ENCODE assay signal across 19 cellular contexts in the genomic region with DNA sequence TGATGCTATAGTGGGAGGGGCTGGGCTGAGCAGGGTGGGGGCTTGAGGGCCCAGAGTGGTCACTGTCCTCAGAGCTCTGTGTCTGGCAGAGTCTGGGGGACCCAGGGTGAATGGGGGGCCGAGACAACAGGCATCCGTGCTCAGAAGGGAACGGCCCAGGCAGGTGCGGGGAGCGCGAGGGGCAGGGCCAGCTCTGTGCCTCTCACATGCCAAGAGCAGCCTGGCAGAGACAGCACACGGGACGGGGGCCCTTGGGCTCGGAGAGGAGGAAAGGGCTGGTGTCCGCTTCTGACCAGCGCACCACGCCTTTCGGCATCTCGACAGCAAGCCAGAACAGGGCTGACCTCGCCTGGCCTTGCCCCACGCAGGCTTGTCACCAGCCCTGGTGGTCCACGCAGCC. TPM values are rescaled to one million over a fixed set of nuclear protein-coding genes. Genes with fewer than 3 reads are reported as not detected.
"Had no signal": no experiment of that assay in that cellular context is flagged by ENCODE, and none has a peak within 500 bp of the region (broad histone marks: within the 10 kb centered on the region; RNA-seq: fewer than 3 reads in every experiment).

No MANE protein-coding gene starts in this region.

- H3K27ac ChIP-seq: neutrophil, parathyroid adenoma, testis, upper lobe of right lung had no signal

- H3K9me3 ChIP-seq: neutrophil, testis, upper lobe of right lung had no signal

- H3K79me2 ChIP-seq: parathyroid adenoma had no signal

- H3K27me3 ChIP-seq: testis, upper lobe of right lung had no signal

- H3K9ac ChIP-seq: parathyroid adenoma had no signal

- DNase-seq: activated B cell treated with CpG ODN at 0.5 μM for 24 hours; activated CD4-positive, alpha-beta T cell treated with anti-CD3 and anti-CD28 coated beads for 48 hours; activated CD8-positive, alpha-beta memory T cell treated with anti-CD3 and anti-CD28 coated beads, Interleukin-2, amount 50 U/mL, for 4 hours; activated CD8-positive, alpha-beta T cell treated with anti-CD3 and anti-CD28 coated beads for 36 hours; activated gamma-delta T cell; activated T-cell treated with anti-CD3 and anti-CD28 coated beads, Interleukin-2, amount 50 U/mL, for 72 hours; amniotic stem cell; dermis blood vessel endothelial cell; erythroblast; retina; stimulated activated CD4-positive, alpha-beta T cell treated with anti-CD3 and anti-CD28 coated beads, Interleukin-4, amount 100 ng/mL, for 4 hours; stimulated activated CD8-positive, alpha-beta memory T cell treated with anti-CD3 and anti-CD28 coated beads, Interleukin-4, amount 100 ng/mL, for 48 hours; upper lobe of right lung had no signal

- H2AFZ ChIP-seq: parathyroid adenoma had no signal

- ATAC-seq: activated CD8-positive, alpha-beta T cell treated with anti-CD3 and anti-CD28 coated beads for 36 hours; activated naive CD4-positive, alpha-beta T cell treated with anti-CD3 and anti-CD28 coated beads, Interleukin-2, amount 50 U/mL, for 72 hours; activated T-cell treated with anti-CD3 and anti-CD28 coated beads, Interleukin-2, amount 50 U/mL, for 72 hours; naive thymus-derived CD8-positive, alpha-beta T cell had no signal

- H3K4me1 ChIP-seq: parathyroid adenoma, testis, upper lobe of right lung had no signal

- H3K4me2 ChIP-seq: smooth muscle cell had no signal

- H3K36me3 ChIP-seq: neutrophil, upper lobe of right lung had no signal

- H3K4me3 ChIP-seq: smooth muscle cell, testis, upper lobe of right lung had no signal

RNA-seq across cellular contexts. Expression of gene AMZ1, which starts 13.4 kb away (rescaled TPM):
- polyA plus RNA-seq: naive thymus-derived CD8-positive, alpha-beta T cell had no signal
